1 cellular context compared by ENCODE assay signal in the genomic region with DNA sequence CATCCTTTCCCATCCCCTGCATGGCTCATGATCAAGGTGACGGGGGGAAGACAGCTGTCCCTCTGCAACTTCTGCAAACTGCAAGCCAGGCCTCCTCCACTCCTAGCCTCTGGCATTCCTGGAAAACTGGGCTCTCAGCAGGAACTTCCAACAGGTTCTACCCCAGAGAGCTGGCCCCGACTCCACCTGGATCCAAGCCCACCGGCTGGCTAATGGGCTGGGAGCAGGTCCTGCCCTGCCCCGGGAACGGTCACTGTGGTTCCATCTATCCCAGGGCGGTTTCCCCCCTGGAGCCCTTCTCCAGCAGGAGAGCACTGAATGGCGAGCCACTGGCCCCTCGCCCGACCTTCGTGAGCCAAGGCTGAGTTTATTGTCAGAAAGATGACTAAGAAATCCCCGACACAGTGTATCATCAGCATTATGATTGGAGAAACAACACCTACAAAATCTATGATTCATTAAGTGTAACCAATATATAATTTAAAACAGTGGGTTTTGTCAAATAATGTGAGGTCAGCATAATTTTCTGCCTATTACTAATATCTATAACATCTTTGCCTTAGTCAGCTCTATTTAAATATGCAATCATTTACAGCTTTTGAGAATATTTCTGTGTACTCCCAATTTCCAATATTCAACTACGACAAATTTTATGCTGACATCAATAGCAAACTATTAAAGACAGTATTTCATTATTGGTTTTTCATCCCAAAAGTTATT.
TF ChIP-seq lines count a peak whose summit lies in the region.

No MANE protein-coding gene starts in this region.

TF ChIP-seq in K562, 482 proteins besides CTCF, POLR2A, EP300 and RAD21:
- peak; percentile 80 for TF ChIP-seq MAFF (IDR thresholded peaks at IDR 0.05; ENCODE audit: low read length)
- no peak for TF ChIP-seq SNRNP70 (optimal IDR thresholded peaks at IDR 0.05; ENCODE audit: low read depth, low read length)
- no peak for TF ChIP-seq PHF20 (IDR thresholded peaks at IDR 0.05; ENCODE audit: partially characterized antibody)
- TF ChIP-seq, protein P1, sequence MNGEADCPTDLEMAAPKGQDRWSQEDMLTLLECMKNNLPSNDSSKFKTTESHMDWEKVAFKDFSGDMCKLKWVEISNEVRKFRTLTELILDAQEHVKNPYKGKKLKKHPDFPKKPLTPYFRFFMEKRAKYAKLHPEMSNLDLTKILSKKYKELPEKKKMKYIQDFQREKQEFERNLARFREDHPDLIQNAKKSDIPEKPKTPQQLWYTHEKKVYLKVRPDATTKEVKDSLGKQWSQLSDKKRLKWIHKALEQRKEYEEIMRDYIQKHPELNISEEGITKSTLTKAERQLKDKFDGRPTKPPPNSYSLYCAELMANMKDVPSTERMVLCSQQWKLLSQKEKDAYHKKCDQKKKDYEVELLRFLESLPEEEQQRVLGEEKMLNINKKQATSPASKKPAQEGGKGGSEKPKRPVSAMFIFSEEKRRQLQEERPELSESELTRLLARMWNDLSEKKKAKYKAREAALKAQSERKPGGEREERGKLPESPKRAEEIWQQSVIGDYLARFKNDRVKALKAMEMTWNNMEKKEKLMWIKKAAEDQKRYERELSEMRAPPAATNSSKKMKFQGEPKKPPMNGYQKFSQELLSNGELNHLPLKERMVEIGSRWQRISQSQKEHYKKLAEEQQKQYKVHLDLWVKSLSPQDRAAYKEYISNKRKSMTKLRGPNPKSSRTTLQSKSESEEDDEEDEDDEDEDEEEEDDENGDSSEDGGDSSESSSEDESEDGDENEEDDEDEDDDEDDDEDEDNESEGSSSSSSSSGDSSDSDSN (IDR thresholded peaks at IDR 0.05; ENCODE audit: borderline replicate concordance in 1 of 2, low read depth in 2 of 2, low read length in 2 of 2): no peak
- no peak for TF ChIP-seq U2AF2 (optimal IDR thresholded peaks at IDR 0.05; ENCODE audit: low read depth, low read length)
- TF ChIP-seq NR4A1 (CRISPR knock-in tag; IDR thresholded peaks at IDR 0.05): no peak
- TF ChIP-seq NR4A1 (tag; IDR thresholded peaks at IDR 0.05): no peak
- no peak for TF ChIP-seq HMGN3 (IDR thresholded peaks at IDR 0.05; ENCODE audit: borderline replicate concordance, extremely low read depth, insufficient read length, low read depth, low read length)
- TF ChIP-seq MAFG (tag; conservative IDR thresholded peaks at IDR 0.05): peak; percentile 79
- TF ChIP-seq ZNF316 (IDR thresholded peaks at IDR 0.05): peak; percentile 93
- TF ChIP-seq C11orf30 (IDR thresholded peaks at IDR 0.05; ENCODE audit: low read depth): peak; percentile 75
- peak; percentile 83 for TF ChIP-seq MAFK (IDR thresholded peaks at IDR 0.05; ENCODE audit: low read length)
- TF ChIP-seq TRIM28 (IDR thresholded peaks at IDR 0.05): no peak
- no peak for TF ChIP-seq SOX6 (IDR thresholded peaks at IDR 0.05)
